Comparison of ENCODE assay signal across 20 cellular contexts in genomic region chrX:112614640-112615039, GRCh38.
DNase-seq lines count a peak whose midpoint lies in the region; ATAC-seq lines count a peak whose summit lies in the region.
"Had no signal": no experiment of that assay in that cellular context is flagged by ENCODE, and none has a peak within 500 bp of the region (broad histone marks: within the 10 kb centered on the region; RNA-seq: fewer than 3 reads in every experiment).

No MANE protein-coding gene starts in this region.

- CTCF ChIA-PET in T-cell (lab: Charles Lee), result no interaction called here

- no peaks in the 10 kb centered on the region for H3K36me3 ChIP-seq in effector memory CD4-positive, alpha-beta T cell (ENCODE audit: control insufficient read depth, insufficient read depth, low read length)
- H3K36me3 ChIP-seq: vagina, WERI-Rb-1 had no signal

- no peaks in the 10 kb centered on the region for H3K27me3 ChIP-seq in effector memory CD4-positive, alpha-beta T cell (replicated peaks; ENCODE audit: control insufficient read depth, insufficient read depth, low read length, poor library complexity, severe bottlenecking)

- peaks cover 0 to 24% of the 10 kb centered on the region in 2 donors for H3K27me3 Mint-ChIP-seq in T-cell
- H3K27me3 Mint-ChIP-seq: CD4-positive, alpha-beta memory T cell; effector memory CD8-positive, alpha-beta T cell had no signal

- no peak overlapping the region for H3K27ac ChIP-seq in effector memory CD4-positive, alpha-beta T cell (ENCODE audit: insufficient read depth, low read length, poor library complexity, severe bottlenecking)
- H3K27ac ChIP-seq: PC-9, vagina, WERI-Rb-1 had no signal

- POLR2A ChIA-PET in T-cell (lab: Charles Lee), result no interaction called here

- H3K36me3 Mint-ChIP-seq in T-cell, result no peaks in the 10 kb centered on the region
- H3K36me3 Mint-ChIP-seq: CD4-positive, alpha-beta memory T cell; stimulated activated effector memory CD8-positive, alpha-beta T cell treated with anti-CD3 and anti-CD28 coated beads, Interleukin-12 subunit alpha, Interleukin-12 subunit beta, amount 100 ng/mL, for 72 hours had no signal

- H3K4me3 Mint-ChIP-seq in T-cell, result no peak overlapping the region
- H3K4me3 Mint-ChIP-seq: CD4-positive, alpha-beta memory T cell; effector memory CD8-positive, alpha-beta T cell; neural crest cell; stimulated activated effector memory CD8-positive, alpha-beta T cell treated with anti-CD3 and anti-CD28 coated beads, Interleukin-12 subunit alpha, Interleukin-12 subunit beta, amount 100 ng/mL, for 72 hours had no signal

- H3K4me1 ChIP-seq in effector memory CD4-positive, alpha-beta T cell (ENCODE audit: control insufficient read depth, insufficient read depth, low read length, poor library complexity, severe bottlenecking), result no peaks in the 10 kb centered on the region
- H3K4me1 ChIP-seq: vagina had no signal

- H3K4me1 Mint-ChIP-seq in T-cell, result no peaks in the 10 kb centered on the region
- H3K4me1 Mint-ChIP-seq: CD4-positive, alpha-beta memory T cell; stimulated activated effector memory CD8-positive, alpha-beta T cell treated with anti-CD3 and anti-CD28 coated beads, Interleukin-12 subunit alpha, Interleukin-12 subunit beta, amount 100 ng/mL, for 72 hours had no signal

- H3K27ac Mint-ChIP-seq in T-cell, result no peak overlapping the region
- H3K27ac Mint-ChIP-seq: CD4-positive, alpha-beta memory T cell; effector memory CD8-positive, alpha-beta T cell; stimulated activated effector memory CD8-positive, alpha-beta T cell treated with anti-CD3 and anti-CD28 coated beads, Interleukin-12 subunit alpha, Interleukin-12 subunit beta, amount 100 ng/mL, for 72 hours had no signal

- H3K9me3 Mint-ChIP-seq in T-cell, result no peaks in the 10 kb centered on the region
- H3K9me3 Mint-ChIP-seq: effector memory CD8-positive, alpha-beta T cell; neural crest cell; stimulated activated effector memory CD8-positive, alpha-beta T cell treated with anti-CD3 and anti-CD28 coated beads, Interleukin-12 subunit alpha, Interleukin-12 subunit beta, amount 100 ng/mL, for 72 hours had no signal

- peak; percentile 62 for ATAC-seq in GM21423 (IDR thresholded peaks at IDR 0.05; ENCODE audit: unreplicated experiment)
- ATAC-seq in HG03558 (IDR thresholded peaks at IDR 0.05; ENCODE audit: extremely low read depth, unreplicated experiment), result peak; percentile 83
- no peak for ATAC-seq in T-cell (replicated peaks in 1 of 4)
- ATAC-seq in GM21528 (IDR thresholded peaks at IDR 0.05; ENCODE audit: low FRiP score, unreplicated experiment), result no peak
- ATAC-seq: effector memory CD8-positive, alpha-beta T cell; sciatic nerve; stimulated activated effector memory CD8-positive, alpha-beta T cell treated with anti-CD3 and anti-CD28 coated beads, Interleukin-12 subunit alpha, Interleukin-12 subunit beta, amount 100 ng/mL, for 72 hours had no signal

- H3K9me3 ChIP-seq in effector memory CD4-positive, alpha-beta T cell (ENCODE audit: control insufficient read depth, low read length), result no peaks in the 10 kb centered on the region
- H3K9me3 ChIP-seq: vagina had no signal

- H3K4me3 ChIP-seq in effector memory CD4-positive, alpha-beta T cell (ENCODE audit: insufficient read depth, low read depth, low read length, poor library complexity, severe bottlenecking), result no peak overlapping the region
- H3K4me3 ChIP-seq: lung, PC-9, vagina had no signal

- DNase-seq in fibroblast of peridontal ligament (ENCODE audit: extremely low read depth) (peak; percentile 54), superior temporal gyrus (ENCODE audit: extremely low spot score) (peak; percentile 8), T-cell (no peak)
- no peak for DNase-seq in effector memory CD4-positive, alpha-beta T cell
- DNase-seq: CD4-positive, alpha-beta memory T cell; effector memory CD8-positive, alpha-beta T cell; head of caudate nucleus; KBM-7; NCI-H524 treated with DMSO at 0.1 percent for 48 hours; PC-9; stimulated activated CD4-positive, alpha-beta T cell treated with anti-CD3 and anti-CD28 coated beads, Interleukin-4, amount 100 ng/mL, for 4 hours; WERI-Rb-1 had no signal

Comparison
In these comparisons a context has a peak if more than half of its experiments do, and no peak if none do; other contexts are left out.
1. ATAC-seq: peak in GM21423 (single experiment) and HG03558 (single experiment); none in T-cell (0 of 4) and GM21528 (single experiment).
2. DNase-seq: peak in fibroblast of peridontal ligament (single experiment) and superior temporal gyrus (single experiment); none in effector memory CD4-positive, alpha-beta T cell (0 of 3) and T-cell (0 of 34).